ENCODE assay signal across 8 cellular contexts in genomic region chr12:110555509-110556406, GRCh38. TPM values are rescaled to one million over a fixed set of nuclear protein-coding genes. Genes with fewer than 3 reads are reported as not detected.
DNase-seq lines count a peak whose midpoint lies in the region; ATAC-seq, FAIRE-seq and TF ChIP-seq lines count a peak whose summit lies in the region.

No MANE protein-coding gene starts in this region.

- peak overlapping the region; percentile 24 for H3K27ac Mint-ChIP-seq in CD8-positive, alpha-beta T cell
- peak overlapping the region; percentile 47 for H3K27ac Mint-ChIP-seq in neural progenitor cell

- no peaks in the 10 kb centered on the region for H3K27me3 ChIP-seq in CD8-positive, alpha-beta T cell (ENCODE audit: insufficient read depth, low read length)
- H3K27me3 ChIP-seq in neural progenitor cell = no peaks in the 10 kb centered on the region

- no peak for ATAC-seq in CD8-positive, alpha-beta T cell
- ATAC-seq in GM21717 (IDR thresholded peaks at IDR 0.05; ENCODE audit: unreplicated experiment) = no peak

- H3K4me1 Mint-ChIP-seq in CD8-positive, alpha-beta T cell (ENCODE audit: low read depth) = peaks cover 49% of the 10 kb centered on the region
- peaks cover 1% of the 10 kb centered on the region for H3K4me1 Mint-ChIP-seq in neural progenitor cell

- POLR2A ChIA-PET in CD8-positive, alpha-beta T cell (lab: Charles Lee) = interaction anchor here (1.2 to 1.3 kb wide), 2 partner anchors 12 to 106 kb away, joined by 3 to 4 read pairs; partner anchors contain the start of gene ARPC3

- intact Hi-C loops in CD8-positive, alpha-beta T cell (cut with DNase I, micrococcal nuclease) = no loop called here

- H3K79me2 ChIP-seq in neural progenitor cell (ENCODE audit: low read depth) = peaks cover 27% of the 10 kb centered on the region

- DNase-seq in CD8-positive, alpha-beta T cell = no peak
- DNase-seq in NB4 (ENCODE audit: low read depth) (peak; percentile 50), epidermal melanocyte (ENCODE audit: insufficient read length, low spot score) (peak; percentile 47), neural progenitor cell (ENCODE audit: low spot score) (no peak), NCI-H2107 (lab: John Stamatoyannopoulos, UW) (no peak), GM12891 (ENCODE audit: insufficient read length, low spot score) (no peak)
- no peak for DNase-seq in effector CD8-positive, alpha-beta T cell (lab: John Stamatoyannopoulos, UW)

- no peak overlapping the region for H3K9ac ChIP-seq in neural progenitor cell

- FAIRE-seq in GM12891 (lab: Jason Lieb, UNC) = no peak

- H3K9me3 ChIP-seq in CD8-positive, alpha-beta T cell (ENCODE audit: low read length) = no peaks in the 10 kb centered on the region
- no peaks in the 10 kb centered on the region for H3K9me3 ChIP-seq in neural progenitor cell (ENCODE audit: low read depth)

- H2AFZ ChIP-seq in neural progenitor cell (replicated peaks) = no peak overlapping the region

- H3K36me3 ChIP-seq in CD8-positive, alpha-beta T cell (ENCODE audit: insufficient read depth, low read length) = peaks cover 4% of the 10 kb centered on the region
- H3K36me3 ChIP-seq in neural progenitor cell = no peaks in the 10 kb centered on the region

- H3K4me3 ChIP-seq in CD8-positive, alpha-beta T cell (ENCODE audit: low read depth, low read length) = no peak overlapping the region
- no peak overlapping the region for H3K4me3 ChIP-seq in NB4 (ENCODE audit: low read depth, low read length)
- no peak overlapping the region for H3K4me3 ChIP-seq in neural progenitor cell

- no peak overlapping the region for H3K27ac ChIP-seq in CD8-positive, alpha-beta T cell (ENCODE audit: low read depth, low read length)
- H3K27ac ChIP-seq in neural progenitor cell = no peak overlapping the region

- H3K4me2 ChIP-seq in neural progenitor cell = no peak overlapping the region

- CTCF ChIA-PET in CD8-positive, alpha-beta T cell (lab: Charles Lee) = interaction anchor here (1.5 to 11.0 kb wide), 3 partner anchors 11 to 106 kb away, joined by 4 to 291 read pairs (median 17); partner anchors contain the start of gene ARPC3

- H3K9me3 Mint-ChIP-seq in CD8-positive, alpha-beta T cell = no peaks in the 10 kb centered on the region
- H3K9me3 Mint-ChIP-seq in neural progenitor cell = no peaks in the 10 kb centered on the region

- no peak overlapping the region for H3K4me3 Mint-ChIP-seq in CD8-positive, alpha-beta T cell
- no peak overlapping the region for H3K4me3 Mint-ChIP-seq in neural progenitor cell

- H3K27me3 Mint-ChIP-seq in CD8-positive, alpha-beta T cell (ENCODE audit: low read depth) = no peaks in the 10 kb centered on the region
- H3K27me3 Mint-ChIP-seq in neural progenitor cell (ENCODE audit: insufficient read depth, low read depth) = no peaks in the 10 kb centered on the region

- TF ChIP-seq CTCF in CD8-positive, alpha-beta T cell (IDR thresholded peaks at IDR 0.05) = no peak
- no peak for TF ChIP-seq CTCF in NB4 (IDR thresholded peaks at IDR 0.05; ENCODE audit: low read depth, low read length)
- TF ChIP-seq CTCF in neural progenitor cell (IDR thresholded peaks at IDR 0.05) = no peak

- peaks cover 22% of the 10 kb centered on the region for H3K36me3 Mint-ChIP-seq in CD8-positive, alpha-beta T cell
- H3K36me3 Mint-ChIP-seq in neural progenitor cell = peaks cover 3% of the 10 kb centered on the region

- peaks cover 24% of the 10 kb centered on the region for H3K4me1 ChIP-seq in CD8-positive, alpha-beta T cell (ENCODE audit: insufficient read depth, low read length)
- H3K4me1 ChIP-seq in neural progenitor cell = no peaks in the 10 kb centered on the region

- H4K20me1 ChIP-seq in neural progenitor cell (ENCODE audit: low read depth) = no peaks in the 10 kb centered on the region

- H3F3A ChIP-seq in neural progenitor cell (ENCODE audit: low read depth) = no peaks in the 10 kb centered on the region

- TF ChIP-seq POLR2A in NB4 (IDR thresholded peaks at IDR 0.05; ENCODE audit: extremely low read depth, insufficient read length) (no peak), GM12891 (IDR thresholded peaks at IDR 0.05; ENCODE audit: low read depth, low read length) (no peak)

TF ChIP-seq in GM12891, 5 proteins besides CTCF, POLR2A, EP300 and RAD21:
- no peak for TF ChIP-seq POU2F2 (IDR thresholded peaks at IDR 0.05; ENCODE audit: low read depth, low read length)
- TF ChIP-seq TAF1 (IDR thresholded peaks at IDR 0.05; ENCODE audit: low read depth, low read length) = no peak
- no peak for TF ChIP-seq SPI1 (IDR thresholded peaks at IDR 0.05; ENCODE audit: low read depth, low read length)
- TF ChIP-seq PAX5 (IDR thresholded peaks at IDR 0.05; ENCODE audit: insufficient read depth, low read length, severe bottlenecking) = no peak
- no peak for TF ChIP-seq POLR2AphosphoS5 (IDR thresholded peaks at IDR 0.05; ENCODE audit: low read depth, low read length)

RNA-seq across cellular contexts. Expression of gene PPTC7, which starts 27.4 kb away (rescaled TPM):
- 10 to 100 TPM; 49.6 to 50.4 TPM for total RNA-seq in CD8-positive, alpha-beta T cell
- 9.1 and 11.2 TPM in 2 replicates for total RNA-seq in neural progenitor cell (ENCODE audit: low replicate concordance)
- 18.9 TPM for polyA plus RNA-seq in GM12891 (2012; ENCODE audit: low read depth, missing spikeins)

RNA-seq across cellular contexts. Expression of gene RAD9B, which starts 53.6 kb away (rescaled TPM):
- total RNA-seq in CD8-positive, alpha-beta T cell = 1 to 10 TPM in 1 of 2 experiments, under 1 TPM in 1; 0.57 to 1.5 TPM
- 0.17 and 0.31 TPM in 2 replicates for total RNA-seq in neural progenitor cell (ENCODE audit: low replicate concordance)
- polyA plus RNA-seq in GM12891 (2012; ENCODE audit: low read depth, missing spikeins) = 0.32 TPM

RNA-seq across cellular contexts. Expression of gene VPS29, which starts 53.8 kb away (rescaled TPM):
- 10 to 100 TPM; 49.6 to 53.5 TPM for total RNA-seq in CD8-positive, alpha-beta T cell
- 69.5 and 101 TPM in 2 replicates for total RNA-seq in neural progenitor cell (ENCODE audit: low replicate concordance)
- polyA plus RNA-seq in GM12891 (2012; ENCODE audit: low read depth, missing spikeins) = 113 TPM

RNA-seq across cellular contexts. Expression of gene TCTN1, which starts 58.2 kb away (rescaled TPM):
- 1 to 10 TPM; 4.7 to 4.9 TPM for total RNA-seq in CD8-positive, alpha-beta T cell
- 42.7 and 48.6 TPM in 2 replicates for total RNA-seq in neural progenitor cell (ENCODE audit: low replicate concordance)
- polyA plus RNA-seq in GM12891 (2012; ENCODE audit: low read depth, missing spikeins) = 22.4 TPM

Comparison
In these comparisons a context has a peak if more than half of its experiments do, and no peak if none do; other contexts are left out.
1. DNase-seq: peak in NB4 (single experiment) and epidermal melanocyte (single experiment); none in CD8-positive, alpha-beta T cell (0 of 7), neural progenitor cell (single experiment), NCI-H2107 (single experiment), GM12891 (single experiment) and effector CD8-positive, alpha-beta T cell (single experiment).